ENCODE assay signal across 8 cellular contexts in genomic region chr4:153488006-153488718, GRCh38. TPM values are rescaled to one million over a fixed set of nuclear protein-coding genes. Genes with fewer than 3 reads are reported as not detected.
DNase-seq lines count a peak whose midpoint lies in the region; ATAC-seq and TF ChIP-seq lines count a peak whose summit lies in the region.

No MANE protein-coding gene starts in this region.

- H3K27ac ChIP-seq in 22Rv1 = peak overlapping the region; percentile 79
- peak overlapping the region; percentile 70 to 84 (median 76) for H3K27ac ChIP-seq in sigmoid colon

- peak; percentile 70 for DNase-seq in activated CD4-positive, alpha-beta T cell treated with anti-CD3 and anti-CD28 coated beads, Interleukin-2, amount 50 U/mL, for 1 hour
- peak; percentile 69 to 73 (median 70) for DNase-seq in effector memory CD8-positive, alpha-beta T cell
- DNase-seq in sigmoid colon (no peak), NCI-H345 treated with DMSO at 0.1 percent for 48 hours (lab: John Stamatoyannopoulos, UW; ENCODE audit: unreplicated experiment) (no peak), HK-2 (ENCODE audit: unreplicated experiment) (no peak)

- H3K9me3 Mint-ChIP-seq in effector memory CD8-positive, alpha-beta T cell = no peaks in the 10 kb centered on the region

- peak overlapping the region in 1 of 4 donors; percentile 25 for H3K4me3 ChIP-seq in sigmoid colon

- TF ChIP-seq POLR2A in sigmoid colon (IDR thresholded peaks at IDR 0.05) = no peak

- H3K4me1 ChIP-seq in sigmoid colon = peaks cover 0 to 57% (median 44%) of the 10 kb centered on the region in 4 donors

- intact Hi-C loops in sigmoid colon (cut with DNase I) = no loop called here

- H3K9me3 ChIP-seq in sigmoid colon = no peaks in the 10 kb centered on the region

- no peak for TF ChIP-seq EP300 in sigmoid colon (IDR thresholded peaks at IDR 0.05)

- TF ChIP-seq CTCF in 22Rv1 (IDR thresholded peaks at IDR 0.05) (no peak), sigmoid colon (IDR thresholded peaks at IDR 0.05) (no peak)

- no peaks in the 10 kb centered on the region for H3K27me3 ChIP-seq in sigmoid colon

- H3K4me1 Mint-ChIP-seq in effector memory CD8-positive, alpha-beta T cell (ENCODE audit: low read depth in 2 of 2) = peaks cover 45 to 66% of the 10 kb centered on the region in 2 donors

- H3K4me3 Mint-ChIP-seq in effector memory CD8-positive, alpha-beta T cell = peak overlapping the region; percentile 65 to 78

- H3K27me3 Mint-ChIP-seq in effector memory CD8-positive, alpha-beta T cell = no peaks in the 10 kb centered on the region

- ATAC-seq in GM19328 (IDR thresholded peaks at IDR 0.05; ENCODE audit: unreplicated experiment) = peak; percentile 42
- ATAC-seq in HG03442 (IDR thresholded peaks at IDR 0.05; ENCODE audit: unreplicated experiment) = peak; percentile 43
- ATAC-seq in effector memory CD8-positive, alpha-beta T cell (replicated peaks) = peak; percentile 74

- H3K27ac Mint-ChIP-seq in effector memory CD8-positive, alpha-beta T cell = peak overlapping the region; percentile 87 to 93

- H3K36me3 ChIP-seq in sigmoid colon = no peaks in the 10 kb centered on the region

- WGBS in sigmoid colon, 2 donors = 34 to 78% methylated on average over 14 of the region's 14 CpGs

- peaks cover 27% of the 10 kb centered on the region for H3K36me3 Mint-ChIP-seq in effector memory CD8-positive, alpha-beta T cell (ENCODE audit: insufficient read depth)

RNA-seq across cellular contexts. Expression of gene TMEM131L, which starts 22.0 kb away (rescaled TPM):
- total RNA-seq in sigmoid colon = 10 to 100 TPM in 3 of 4 donors, 1 to 10 TPM in 1; 8.2 to 27.2 (median 15.6) TPM
- 10 to 100 TPM in 1 of 3 donors, under 1 TPM in 2; 0.60 to 15.2 (median 0.69) TPM for polyA plus RNA-seq in sigmoid colon

Comparison
In these comparisons a context has a peak if more than half of its experiments do, and no peak if none do; other contexts are left out.
1. DNase-seq: peak in activated CD4-positive, alpha-beta T cell treated with anti-CD3 and anti-CD28 coated beads, Interleukin-2, amount 50 U/mL, for 1 hour (single experiment) and effector memory CD8-positive, alpha-beta T cell (3 of 3); none in sigmoid colon (single experiment), NCI-H345 treated with DMSO at 0.1 percent for 48 hours (single experiment) and HK-2 (single experiment).
2. Peak in every context shown above with its lines, with median percentiles within 50 percentile points of each other: ATAC-seq.